1 cellular context compared by ENCODE assay signal in the genomic region with DNA sequence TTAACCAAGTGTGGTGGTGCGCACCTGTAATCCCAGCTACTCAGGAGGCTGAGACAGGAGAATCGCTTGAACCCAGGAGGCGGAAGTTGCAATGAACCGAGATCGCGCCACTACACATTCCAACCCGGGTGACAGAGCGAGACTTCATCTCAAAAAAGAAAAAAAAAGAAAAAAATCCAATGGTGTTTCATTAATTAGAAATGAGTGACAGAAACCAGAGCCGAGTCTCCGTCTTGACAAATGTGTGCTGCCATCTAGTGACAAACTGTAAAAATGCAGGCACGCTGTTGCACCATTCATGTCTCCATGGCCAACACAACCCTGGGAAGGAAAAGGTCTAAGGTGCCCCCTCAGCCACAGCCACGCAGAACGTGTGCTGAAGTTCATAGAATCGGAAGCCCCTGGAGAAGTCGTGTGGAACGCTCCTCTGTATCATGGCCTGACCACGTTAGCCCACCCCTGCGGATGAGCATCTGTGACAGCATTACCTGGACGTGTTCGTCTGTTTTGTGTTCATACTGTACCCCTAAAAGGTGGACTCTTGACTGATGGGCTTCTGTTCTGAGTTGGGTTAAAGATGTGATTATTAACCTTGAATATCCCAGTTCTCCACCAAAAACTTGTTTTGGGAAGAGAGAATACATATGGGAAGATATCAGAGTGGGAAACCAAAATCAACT.
TF ChIP-seq lines count a peak whose summit lies in the region.

No MANE protein-coding gene starts in this region.

TF ChIP-seq in HEK293, 187 proteins besides CTCF, POLR2A, EP300 and RAD21 (continued from another document):
- TF ChIP-seq, protein P1, sequence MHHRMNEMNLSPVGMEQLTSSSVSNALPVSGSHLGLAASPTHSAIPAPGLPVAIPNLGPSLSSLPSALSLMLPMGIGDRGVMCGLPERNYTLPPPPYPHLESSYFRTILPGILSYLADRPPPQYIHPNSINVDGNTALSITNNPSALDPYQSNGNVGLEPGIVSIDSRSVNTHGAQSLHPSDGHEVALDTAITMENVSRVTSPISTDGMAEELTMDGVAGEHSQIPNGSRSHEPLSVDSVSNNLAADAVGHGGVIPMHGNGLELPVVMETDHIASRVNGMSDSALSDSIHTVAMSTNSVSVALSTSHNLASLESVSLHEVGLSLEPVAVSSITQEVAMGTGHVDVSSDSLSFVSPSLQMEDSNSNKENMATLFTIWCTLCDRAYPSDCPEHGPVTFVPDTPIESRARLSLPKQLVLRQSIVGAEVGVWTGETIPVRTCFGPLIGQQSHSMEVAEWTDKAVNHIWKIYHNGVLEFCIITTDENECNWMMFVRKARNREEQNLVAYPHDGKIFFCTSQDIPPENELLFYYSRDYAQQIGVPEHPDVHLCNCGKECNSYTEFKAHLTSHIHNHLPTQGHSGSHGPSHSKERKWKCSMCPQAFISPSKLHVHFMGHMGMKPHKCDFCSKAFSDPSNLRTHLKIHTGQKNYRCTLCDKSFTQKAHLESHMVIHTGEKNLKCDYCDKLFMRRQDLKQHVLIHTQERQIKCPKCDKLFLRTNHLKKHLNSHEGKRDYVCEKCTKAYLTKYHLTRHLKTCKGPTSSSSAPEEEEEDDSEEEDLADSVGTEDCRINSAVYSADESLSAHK (tag by site-specific recombination; IDR thresholded peaks at IDR 0.05) = no peak
- TF ChIP-seq ZNF549 (tag by site-specific recombination; IDR thresholded peaks at IDR 0.05) = no peak
- TF ChIP-seq, protein P2, sequence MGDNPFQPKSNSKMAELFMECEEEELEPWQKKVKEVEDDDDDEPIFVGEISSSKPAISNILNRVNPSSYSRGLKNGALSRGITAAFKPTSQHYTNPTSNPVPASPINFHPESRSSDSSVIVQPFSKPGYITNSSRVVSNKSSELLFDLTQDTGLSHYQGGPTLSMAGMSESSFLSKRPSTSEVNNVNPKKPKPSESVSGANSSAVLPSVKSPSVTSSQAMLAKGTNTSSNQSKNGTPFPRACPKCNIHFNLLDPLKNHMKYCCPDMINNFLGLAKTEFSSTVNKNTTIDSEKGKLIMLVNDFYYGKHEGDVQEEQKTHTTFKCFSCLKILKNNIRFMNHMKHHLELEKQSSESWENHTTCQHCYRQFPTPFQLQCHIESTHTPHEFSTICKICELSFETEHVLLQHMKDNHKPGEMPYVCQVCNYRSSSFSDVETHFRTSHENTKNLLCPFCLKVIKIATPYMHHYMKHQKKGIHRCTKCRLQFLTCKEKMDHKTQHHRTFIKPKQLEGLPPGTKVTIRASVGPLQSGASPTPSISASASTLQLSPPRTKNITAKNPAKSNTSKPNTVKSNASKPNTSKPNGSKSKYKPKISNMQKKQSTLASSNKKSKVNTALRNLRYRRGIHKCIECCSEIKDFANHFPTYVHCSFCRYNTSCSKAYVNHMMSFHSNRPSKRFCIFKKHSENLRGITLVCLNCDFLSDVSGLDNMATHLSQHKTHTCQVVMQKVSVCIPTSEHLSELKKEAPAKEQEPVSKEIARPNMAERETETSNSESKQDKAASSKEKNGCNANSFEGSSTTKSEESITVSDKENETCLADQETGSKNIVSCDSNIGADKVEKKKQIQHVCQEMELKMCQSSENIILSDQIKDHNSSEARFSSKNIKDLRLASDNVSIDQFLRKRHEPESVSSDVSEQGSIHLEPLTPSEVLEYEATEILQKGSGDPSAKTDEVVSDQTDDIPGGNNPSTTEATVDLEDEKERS (tag by site-specific recombination; IDR thresholded peaks at IDR 0.05) = no peak
- TF ChIP-seq, protein P3, sequence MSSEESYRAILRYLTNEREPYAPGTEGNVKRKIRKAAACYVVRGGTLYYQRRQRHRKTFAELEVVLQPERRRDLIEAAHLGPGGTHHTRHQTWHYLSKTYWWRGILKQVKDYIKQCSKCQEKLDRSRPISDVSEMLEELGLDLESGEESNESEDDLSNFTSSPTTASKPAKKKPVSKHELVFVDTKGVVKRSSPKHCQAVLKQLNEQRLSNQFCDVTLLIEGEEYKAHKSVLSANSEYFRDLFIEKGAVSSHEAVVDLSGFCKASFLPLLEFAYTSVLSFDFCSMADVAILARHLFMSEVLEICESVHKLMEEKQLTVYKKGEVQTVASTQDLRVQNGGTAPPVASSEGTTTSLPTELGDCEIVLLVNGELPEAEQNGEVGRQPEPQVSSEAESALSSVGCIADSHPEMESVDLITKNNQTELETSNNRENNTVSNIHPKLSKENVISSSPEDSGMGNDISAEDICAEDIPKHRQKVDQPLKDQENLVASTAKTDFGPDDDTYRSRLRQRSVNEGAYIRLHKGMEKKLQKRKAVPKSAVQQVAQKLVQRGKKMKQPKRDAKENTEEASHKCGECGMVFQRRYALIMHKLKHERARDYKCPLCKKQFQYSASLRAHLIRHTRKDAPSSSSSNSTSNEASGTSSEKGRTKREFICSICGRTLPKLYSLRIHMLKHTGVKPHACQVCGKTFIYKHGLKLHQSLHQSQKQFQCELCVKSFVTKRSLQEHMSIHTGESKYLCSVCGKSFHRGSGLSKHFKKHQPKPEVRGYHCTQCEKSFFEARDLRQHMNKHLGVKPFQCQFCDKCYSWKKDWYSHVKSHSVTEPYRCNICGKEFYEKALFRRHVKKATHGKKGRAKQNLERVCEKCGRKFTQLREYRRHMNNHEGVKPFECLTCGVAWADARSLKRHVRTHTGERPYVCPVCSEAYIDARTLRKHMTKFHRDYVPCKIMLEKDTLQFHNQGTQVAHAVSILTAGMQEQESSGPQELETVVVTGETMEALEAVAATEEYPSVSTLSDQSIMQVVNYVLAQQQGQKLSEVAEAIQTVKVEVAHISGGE (tag by site-specific recombination; conservative IDR thresholded peaks at IDR 0.05; ENCODE audit: low read depth) = no peak
- TF ChIP-seq ZFP41 (tag by site-specific recombination; IDR thresholded peaks at IDR 0.05; ENCODE audit: borderline replicate concordance) = no peak
- TF ChIP-seq ZNF626 (tag by site-specific recombination; IDR thresholded peaks at IDR 0.05) = no peak
- no peak for TF ChIP-seq TRIM28 (IDR thresholded peaks at IDR 0.05; ENCODE audit: borderline replicate concordance, low read length)
